In the genomic region with DNA sequence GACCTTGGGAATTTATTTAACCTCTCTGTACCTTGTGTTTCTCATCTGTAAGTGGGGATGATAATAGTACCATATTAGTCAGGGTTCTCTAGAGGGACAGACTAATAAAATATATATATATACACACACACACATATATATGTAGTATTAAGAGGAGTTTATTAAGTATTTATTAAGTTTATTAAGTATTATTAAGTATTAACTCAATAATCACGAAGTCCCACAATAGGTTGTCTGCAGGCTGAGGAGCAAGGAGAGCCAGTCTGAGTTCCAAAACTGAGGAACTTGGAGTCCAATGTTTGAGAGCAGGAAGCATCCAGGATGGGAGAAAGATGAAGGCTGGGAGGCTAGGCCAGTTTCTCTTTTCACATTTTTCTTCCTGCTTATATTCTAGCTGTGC, we compare ENCODE assay signal across 1 cellular context.
A peak's percentile ranks its signal among the peaks of the same experiment; 100 is the strongest.
TF ChIP-seq lines count a peak whose summit lies in the region.

No MANE protein-coding gene starts in this region.

TF ChIP-seq in K562, 482 proteins besides CTCF, POLR2A, EP300 and RAD21 (continued from another document):
- TF ChIP-seq, protein P1, sequence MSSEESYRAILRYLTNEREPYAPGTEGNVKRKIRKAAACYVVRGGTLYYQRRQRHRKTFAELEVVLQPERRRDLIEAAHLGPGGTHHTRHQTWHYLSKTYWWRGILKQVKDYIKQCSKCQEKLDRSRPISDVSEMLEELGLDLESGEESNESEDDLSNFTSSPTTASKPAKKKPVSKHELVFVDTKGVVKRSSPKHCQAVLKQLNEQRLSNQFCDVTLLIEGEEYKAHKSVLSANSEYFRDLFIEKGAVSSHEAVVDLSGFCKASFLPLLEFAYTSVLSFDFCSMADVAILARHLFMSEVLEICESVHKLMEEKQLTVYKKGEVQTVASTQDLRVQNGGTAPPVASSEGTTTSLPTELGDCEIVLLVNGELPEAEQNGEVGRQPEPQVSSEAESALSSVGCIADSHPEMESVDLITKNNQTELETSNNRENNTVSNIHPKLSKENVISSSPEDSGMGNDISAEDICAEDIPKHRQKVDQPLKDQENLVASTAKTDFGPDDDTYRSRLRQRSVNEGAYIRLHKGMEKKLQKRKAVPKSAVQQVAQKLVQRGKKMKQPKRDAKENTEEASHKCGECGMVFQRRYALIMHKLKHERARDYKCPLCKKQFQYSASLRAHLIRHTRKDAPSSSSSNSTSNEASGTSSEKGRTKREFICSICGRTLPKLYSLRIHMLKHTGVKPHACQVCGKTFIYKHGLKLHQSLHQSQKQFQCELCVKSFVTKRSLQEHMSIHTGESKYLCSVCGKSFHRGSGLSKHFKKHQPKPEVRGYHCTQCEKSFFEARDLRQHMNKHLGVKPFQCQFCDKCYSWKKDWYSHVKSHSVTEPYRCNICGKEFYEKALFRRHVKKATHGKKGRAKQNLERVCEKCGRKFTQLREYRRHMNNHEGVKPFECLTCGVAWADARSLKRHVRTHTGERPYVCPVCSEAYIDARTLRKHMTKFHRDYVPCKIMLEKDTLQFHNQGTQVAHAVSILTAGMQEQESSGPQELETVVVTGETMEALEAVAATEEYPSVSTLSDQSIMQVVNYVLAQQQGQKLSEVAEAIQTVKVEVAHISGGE (CRISPR knock-in tag; IDR thresholded peaks at IDR 0.05) = no peak
- TF ChIP-seq DACH1 (IDR thresholded peaks at IDR 0.05; ENCODE audit: partially characterized antibody) (peak; percentile 92), GABPB1 (CRISPR knock-in tag; IDR thresholded peaks at IDR 0.05) (no peak), MCM7 (IDR thresholded peaks at IDR 0.05) (peak in 1 of 2 experiments; percentile 64; a peak in 1 of 4 replicates)
